Comparison of ENCODE assay signal across 22 cellular contexts in the genomic region with DNA sequence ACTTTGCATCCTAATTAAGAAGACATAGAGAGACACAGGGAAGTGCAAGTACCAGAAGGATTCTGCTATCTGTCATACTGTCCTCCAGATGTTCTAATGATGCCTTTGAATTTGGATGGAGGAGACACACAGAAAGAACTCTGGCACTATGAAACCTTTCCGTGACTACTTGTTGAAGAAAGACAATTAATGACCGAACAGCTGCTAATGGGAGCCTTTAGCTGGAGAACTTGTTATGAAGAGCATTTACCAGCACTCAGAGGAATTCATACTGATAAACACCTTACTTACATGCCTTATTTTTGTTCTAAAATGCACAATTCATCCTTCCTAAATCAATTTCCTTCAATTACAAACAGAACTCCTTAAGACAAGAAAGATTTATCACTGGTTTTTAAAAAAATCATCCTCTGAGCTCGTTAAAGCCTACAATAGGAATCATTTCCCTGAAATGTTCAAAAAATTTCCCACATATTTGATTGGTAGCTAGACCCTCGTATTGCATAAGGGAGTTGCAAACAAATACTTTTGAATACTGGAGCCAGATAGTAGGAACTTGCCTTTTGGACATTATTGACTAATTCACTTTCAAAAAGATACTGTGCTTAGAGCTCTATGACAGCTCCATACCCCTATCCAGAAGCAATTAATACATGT.
A peak's percentile ranks its signal among the peaks of the same experiment; 100 is the strongest.
DNase-seq lines count a peak whose midpoint lies in the region; ATAC-seq and TF ChIP-seq lines count a peak whose summit lies in the region.
"Had no signal": no experiment of that assay in that cellular context is flagged by ENCODE, and none has a peak within 500 bp of the region (broad histone marks: within the 10 kb centered on the region; RNA-seq: fewer than 3 reads in every experiment).

No MANE protein-coding gene starts in this region.

- peak overlapping the region; percentile 97 for H3K27ac Mint-ChIP-seq in neural progenitor cell
- H3K27ac Mint-ChIP-seq in T-helper 2 cell treated with Interferon-gamma antibody and Interleukin-4, amounts not matched to agents 5 μg/mL and 100 μg/mL, for 36 hours = no peak overlapping the region
- no peak overlapping the region for H3K27ac Mint-ChIP-seq in activated CD4-positive, alpha-beta T cell treated with anti-CD3 and anti-CD28 coated beads, Interleukin-2, amount 10 ng/mL, durations not matched to agents 7 days and 5 days
- H3K27ac Mint-ChIP-seq: CD4-positive, alpha-beta memory T cell; GM23338; H9 had no signal

- ATAC-seq in HG03097 (IDR thresholded peaks at IDR 0.05; ENCODE audit: low FRiP score, unreplicated experiment) = no peak
- ATAC-seq: A549, GM12878, GM23338, HCT116 had no signal

- H3K4me3 Mint-ChIP-seq in neural progenitor cell = no peak overlapping the region
- H3K4me3 Mint-ChIP-seq in T-helper 2 cell treated with Interferon-gamma antibody and Interleukin-4, amounts not matched to agents 5 μg/mL and 100 μg/mL, for 36 hours = no peak overlapping the region
- no peak overlapping the region for H3K4me3 Mint-ChIP-seq in activated CD4-positive, alpha-beta T cell treated with anti-CD3 and anti-CD28 coated beads, Interleukin-2, amount 10 ng/mL, durations not matched to agents 7 days and 5 days
- H3K4me3 Mint-ChIP-seq: CD4-positive, alpha-beta memory T cell; GM23338; H9 had no signal

- H3K36me3 ChIP-seq in neural progenitor cell = no peaks in the 10 kb centered on the region

- no peak overlapping the region for H2AFZ ChIP-seq in neural progenitor cell (replicated peaks)
- H2AFZ ChIP-seq: GM23338 had no signal

- no peaks in the 10 kb centered on the region for H3K27me3 ChIP-seq in neural progenitor cell

- no peaks in the 10 kb centered on the region for H3K27me3 Mint-ChIP-seq in neural progenitor cell (ENCODE audit: insufficient read depth, low read depth)
- H3K27me3 Mint-ChIP-seq in T-helper 2 cell treated with Interferon-gamma antibody and Interleukin-4, amounts not matched to agents 5 μg/mL and 100 μg/mL, for 36 hours (ENCODE audit: low read depth) = no peaks in the 10 kb centered on the region
- H3K27me3 Mint-ChIP-seq in activated CD4-positive, alpha-beta T cell treated with anti-CD3 and anti-CD28 coated beads, Interleukin-2, amount 10 ng/mL, durations not matched to agents 7 days and 5 days = no peaks in the 10 kb centered on the region
- H3K27me3 Mint-ChIP-seq: CD4-positive, alpha-beta memory T cell had no signal

- peaks cover 52% of the 10 kb centered on the region for H3K4me1 Mint-ChIP-seq in neural progenitor cell
- no peaks in the 10 kb centered on the region for H3K4me1 Mint-ChIP-seq in T-helper 2 cell treated with Interferon-gamma antibody and Interleukin-4, amounts not matched to agents 5 μg/mL and 100 μg/mL, for 36 hours (ENCODE audit: low read depth)
- no peaks in the 10 kb centered on the region for H3K4me1 Mint-ChIP-seq in activated CD4-positive, alpha-beta T cell treated with anti-CD3 and anti-CD28 coated beads, Interleukin-2, amount 10 ng/mL, durations not matched to agents 7 days and 5 days
- H3K4me1 Mint-ChIP-seq: CD4-positive, alpha-beta memory T cell had no signal

- CTCF ChIA-PET in activated CD4-positive, alpha-beta T cell treated with anti-CD3 and anti-CD28 coated beads, Interleukin-2, amount 10 ng/mL, durations not matched to agents 7 days and 5 days (lab: Charles Lee) = no interaction called here

- DNase-seq in AG10803 (ENCODE audit: low read depth) (peak; percentile 61), GM04504 (ENCODE audit: low read depth) (peak; percentile 24), SK-N-DZ (ENCODE audit: low spot score) (peak; percentile 25), neural progenitor cell (ENCODE audit: low spot score) (no peak), inferior parietal cortex (ENCODE audit: extremely low spot score) (no peak)
- no peak for DNase-seq in T-helper 2 cell treated with Interferon-gamma antibody and Interleukin-4, amounts not matched to agents 5 μg/mL and 100 μg/mL, for 36 hours (ENCODE audit: low spot score)
- no peak for DNase-seq in activated CD4-positive, alpha-beta T cell treated with anti-CD3 and anti-CD28 coated beads, Interleukin-2, amount 10 ng/mL, durations not matched to agents 7 days and 5 days
- DNase-seq: 8988T; ACHN; C1 segment of cervical spinal cord; Calu3; CD4-positive, alpha-beta memory T cell; COR-L47; DMS53; DMS79 treated with DMSO at 0.1 percent for 48 hours; GF-D8; H9 had no signal

- H3K36me3 Mint-ChIP-seq in neural progenitor cell = peaks cover 5% of the 10 kb centered on the region
- no peaks in the 10 kb centered on the region for H3K36me3 Mint-ChIP-seq in T-helper 2 cell treated with Interferon-gamma antibody and Interleukin-4, amounts not matched to agents 5 μg/mL and 100 μg/mL, for 36 hours (ENCODE audit: low read depth)
- H3K36me3 Mint-ChIP-seq in activated CD4-positive, alpha-beta T cell treated with anti-CD3 and anti-CD28 coated beads, Interleukin-2, amount 10 ng/mL, durations not matched to agents 7 days and 5 days (ENCODE audit: low read depth) = no peaks in the 10 kb centered on the region
- H3K36me3 Mint-ChIP-seq: CD4-positive, alpha-beta memory T cell had no signal

- H3K79me2 ChIP-seq in neural progenitor cell (ENCODE audit: low read depth) = no peaks in the 10 kb centered on the region

- H3K27ac ChIP-seq in neural progenitor cell = peak overlapping the region; percentile 76
- H3K27ac ChIP-seq: A549 had no signal

- no peaks in the 10 kb centered on the region for H3K9me3 Mint-ChIP-seq in neural progenitor cell
- no peaks in the 10 kb centered on the region for H3K9me3 Mint-ChIP-seq in T-helper 2 cell treated with Interferon-gamma antibody and Interleukin-4, amounts not matched to agents 5 μg/mL and 100 μg/mL, for 36 hours
- no peaks in the 10 kb centered on the region for H3K9me3 Mint-ChIP-seq in activated CD4-positive, alpha-beta T cell treated with anti-CD3 and anti-CD28 coated beads, Interleukin-2, amount 10 ng/mL, durations not matched to agents 7 days and 5 days
- H3K9me3 Mint-ChIP-seq: CD4-positive, alpha-beta memory T cell; GM23338; H9 had no signal

- H3K4me3 ChIP-seq in AG10803 (ENCODE audit: low read length) (no peak overlapping the region), neural progenitor cell (no peak overlapping the region)
- H3K4me3 ChIP-seq: A549, GM12878, GM23338 had no signal

- H3F3A ChIP-seq in neural progenitor cell (ENCODE audit: low read depth) = peaks cover 23% of the 10 kb centered on the region

- H3K4me2 ChIP-seq in neural progenitor cell = no peak overlapping the region
- H3K4me2 ChIP-seq: A549, GM23338 had no signal

- H3K4me1 ChIP-seq in neural progenitor cell = peaks cover 62% of the 10 kb centered on the region
- H3K4me1 ChIP-seq: A549 had no signal

- H4K20me1 ChIP-seq in neural progenitor cell (ENCODE audit: low read depth) = no peaks in the 10 kb centered on the region

- TF ChIP-seq CTCF in AG10803 (conservative IDR thresholded peaks at IDR 0.05; ENCODE audit: low read length) (no peak), neural progenitor cell (IDR thresholded peaks at IDR 0.05) (no peak)

- no peaks in the 10 kb centered on the region for H3K9me3 ChIP-seq in neural progenitor cell (ENCODE audit: low read depth)
- H3K9me3 ChIP-seq: A549 had no signal

- POLR2A ChIA-PET in activated CD4-positive, alpha-beta T cell treated with anti-CD3 and anti-CD28 coated beads, Interleukin-2, amount 10 ng/mL, durations not matched to agents 7 days and 5 days (lab: Charles Lee) = no interaction called here

- no peak overlapping the region for H3K9ac ChIP-seq in neural progenitor cell

Comparison
In these comparisons a context has a peak if more than half of its experiments do, and no peak if none do; other contexts are left out.
1. DNase-seq: peak in AG10803 (single experiment), GM04504 (single experiment) and SK-N-DZ (single experiment); none in neural progenitor cell (single experiment), T-helper 2 cell treated with Interferon-gamma antibody and Interleukin-4, amounts not matched to agents 5 μg/mL and 100 μg/mL, for 36 hours (single experiment), inferior parietal cortex (single experiment) and activated CD4-positive, alpha-beta T cell treated with anti-CD3 and anti-CD28 coated beads, Interleukin-2, amount 10 ng/mL, durations not matched to agents 7 days and 5 days (single experiment).